14 cellular contexts compared by ENCODE assay signal in the genomic region with DNA sequence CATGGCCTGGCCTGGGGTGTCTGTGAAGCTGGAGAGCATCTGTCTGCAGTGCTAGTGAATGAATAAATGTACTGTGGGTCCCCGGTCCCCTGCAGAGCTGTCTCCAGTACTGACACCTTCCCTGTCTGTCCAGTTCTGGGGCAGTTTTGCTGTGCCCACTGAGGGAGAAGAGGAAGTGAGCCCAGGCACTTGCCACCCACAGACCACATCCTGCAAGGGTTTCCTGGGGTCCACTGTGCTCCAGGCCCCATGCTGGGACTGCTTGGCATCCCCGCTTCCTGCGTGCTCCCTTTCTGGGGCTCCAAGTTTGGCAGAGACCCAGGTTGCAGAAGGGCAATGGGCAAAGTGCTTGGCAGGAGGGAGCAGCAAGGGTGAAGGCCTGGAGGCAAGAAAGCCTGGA. TPM values are rescaled to one million over a fixed set of nuclear protein-coding genes. Genes with fewer than 3 reads are reported as not detected.
DNase-seq lines count a peak whose midpoint lies in the region; ATAC-seq and TF ChIP-seq lines count a peak whose summit lies in the region.
"Had no signal": no experiment of that assay in that cellular context is flagged by ENCODE, and none has a peak within 500 bp of the region (broad histone marks: within the 10 kb centered on the region; RNA-seq: fewer than 3 reads in every experiment).

No MANE protein-coding gene starts in this region.

- no peaks in the 10 kb centered on the region for H3K23me2 ChIP-seq in H9 (ENCODE audit: insufficient read length, low read depth, low read length, poor library complexity, severe bottlenecking)

- no peak overlapping the region for H3K9ac ChIP-seq in H9 (ENCODE audit: extremely low read depth, insufficient read length, low read length)

- no peak overlapping the region for H2BK15ac ChIP-seq in H9 (ENCODE audit: low read depth, low read length)

- no peak overlapping the region for H4K91ac ChIP-seq in H9 (ENCODE audit: insufficient read length, low read depth, low read length)

- H3K27ac ChIP-seq in H9 (ENCODE audit: insufficient read length, low read depth, low read length) = no peak overlapping the region
- H3K27ac ChIP-seq: 22Rv1, cardiac muscle cell had no signal

- no peak overlapping the region for H3K4me3 Mint-ChIP-seq in T-cell
- no peak overlapping the region for H3K4me3 Mint-ChIP-seq in nephron
- no peak overlapping the region for H3K4me3 Mint-ChIP-seq in H9
- H3K4me3 Mint-ChIP-seq in activated T-helper 2 cell treated with anti-CD3 and anti-CD28 coated beads, Interferon-gamma antibody, Interleukin-2, Interleukin-4, amounts not matched to agents 10 μg/mL and 5 μg/mL and 100 μg/mL, durations not matched to agents 14 hours and 24 hours and 36 hours (ENCODE audit: low read depth) = no peak overlapping the region

- H3K14ac ChIP-seq in H9 (ENCODE audit: insufficient read depth, low read length) = no peak overlapping the region

- H3K4me1 Mint-ChIP-seq in T-cell = peaks cover 17 to 22% (median 21%) of the 10 kb centered on the region in 3 donors
- peaks cover 23% of the 10 kb centered on the region for H3K4me1 Mint-ChIP-seq in nephron
- H3K4me1 Mint-ChIP-seq in H9 = peaks cover 21 to 35% of the 10 kb centered on the region in 2 experiments
- H3K4me1 Mint-ChIP-seq in activated T-helper 2 cell treated with anti-CD3 and anti-CD28 coated beads, Interferon-gamma antibody, Interleukin-2, Interleukin-4, amounts not matched to agents 10 μg/mL and 5 μg/mL and 100 μg/mL, durations not matched to agents 14 hours and 24 hours and 36 hours (ENCODE audit: low read depth) = peaks cover 10% of the 10 kb centered on the region

- no peak overlapping the region for H3K23ac ChIP-seq in H9 (ENCODE audit: insufficient read length, low read depth, low read length)

- no peak overlapping the region for H3K4me2 ChIP-seq in H9 (ENCODE audit: insufficient read depth, insufficient read length, low read length)

- DNase-seq in SIG-M5 treated with dmso at 0.1 percent for 504 hours (lab: John Stamatoyannopoulos, UW; ENCODE audit: unreplicated experiment) (peak; percentile 42), SIG-M5 (lab: John Stamatoyannopoulos, UW) (no peak), GM20000 (ENCODE audit: low spot score) (peak; percentile 44), T-cell (peak in 2 of 34 experiments; percentile 3 to 13), H9 (no peak), iPS-NIHi7 (ENCODE audit: extremely low spot score) (no peak)
- DNase-seq in activated T-helper 2 cell treated with anti-CD3 and anti-CD28 coated beads, Interferon-gamma antibody, Interleukin-2, Interleukin-4, amounts not matched to agents 10 μg/mL and 5 μg/mL and 100 μg/mL, durations not matched to agents 14 hours and 24 hours and 36 hours (ENCODE audit: low spot score) = no peak
- DNase-seq: activated effector memory CD4-positive, alpha-beta T cell treated with Interleukin-2 at 50 U/mL for 16 hours; NCI-H187; NCI-H748 treated with DMSO at 0.1 percent for 48 hours had no signal

- no CpG with 5 or more reads among the region's 3 CpGs for WGBS in H9 (ENCODE audit: extremely low coverage, insufficient read length, low lambda C conversion rate)

- H2BK120ac ChIP-seq in H9 (ENCODE audit: low read depth, low read length, poor library complexity, severe bottlenecking) = no peak overlapping the region

- H3T11ph ChIP-seq in H9 (ENCODE audit: low read length) = no peak overlapping the region

- H3K27ac Mint-ChIP-seq in T-cell (peak overlapping the region; percentile 50 to 74), nephron (peak overlapping the region in 2 of 3 experiments; percentile 14 to 30), H9 (no peak overlapping the region)
- no peak overlapping the region for H3K27ac Mint-ChIP-seq in activated T-helper 2 cell treated with anti-CD3 and anti-CD28 coated beads, Interferon-gamma antibody, Interleukin-2, Interleukin-4, amounts not matched to agents 10 μg/mL and 5 μg/mL and 100 μg/mL, durations not matched to agents 14 hours and 24 hours and 36 hours

- H3K79me1 ChIP-seq in H9 (ENCODE audit: insufficient read depth, low read depth, low read length, poor library complexity, severe bottlenecking) = no peaks in the 10 kb centered on the region

- H3K36me3 Mint-ChIP-seq in T-cell (no peaks in the 10 kb centered on the region), nephron (ENCODE audit: low read depth) (no peaks in the 10 kb centered on the region), H9 (ENCODE audit: insufficient read depth in 1 of 3, low read depth in 3 of 3) (no peaks in the 10 kb centered on the region; a peak in 1 of 7 replicates)
- H3K36me3 Mint-ChIP-seq in activated T-helper 2 cell treated with anti-CD3 and anti-CD28 coated beads, Interferon-gamma antibody, Interleukin-2, Interleukin-4, amounts not matched to agents 10 μg/mL and 5 μg/mL and 100 μg/mL, durations not matched to agents 14 hours and 24 hours and 36 hours (ENCODE audit: low read depth) = no peaks in the 10 kb centered on the region

- ATAC-seq in T-cell (replicated peaks in 1 of 4) = no peak
- ATAC-seq: left lobe of liver had no signal

- H3K27me3 Mint-ChIP-seq in T-cell (no peaks in the 10 kb centered on the region), nephron (ENCODE audit: low read depth) (peaks cover 36% of the 10 kb centered on the region), H9 (ENCODE audit: low read depth) (peaks cover 10% of the 10 kb centered on the region; the same call in 1 of the 2 replicates)
- no peaks in the 10 kb centered on the region for H3K27me3 Mint-ChIP-seq in activated T-helper 2 cell treated with anti-CD3 and anti-CD28 coated beads, Interferon-gamma antibody, Interleukin-2, Interleukin-4, amounts not matched to agents 10 μg/mL and 5 μg/mL and 100 μg/mL, durations not matched to agents 14 hours and 24 hours and 36 hours (ENCODE audit: low read depth)

- H3K4ac ChIP-seq in H9 (ENCODE audit: low read depth, low read length) = no peak overlapping the region

- H2BK5ac ChIP-seq in H9 (ENCODE audit: insufficient read length, low read length) = no peak overlapping the region

- no peak overlapping the region for H2BK12ac ChIP-seq in H9 (ENCODE audit: insufficient read length, low read depth, low read length)

- H2AFZ ChIP-seq in H9 (ENCODE audit: low read length) = no peak overlapping the region

- no peaks in the 10 kb centered on the region for H3K27me3 ChIP-seq in H9 (ENCODE audit: insufficient read depth, low read length)

- H2BK20ac ChIP-seq in H9 (ENCODE audit: low read depth, low read length, poor library complexity, severe bottlenecking) = no peak overlapping the region

- no peak overlapping the region for H2AK5ac ChIP-seq in H9 (ENCODE audit: insufficient read length, low read length)

- H3K18ac ChIP-seq in H9 (ENCODE audit: insufficient read length, low read depth, low read length) = no peak overlapping the region

- POLR2A ChIA-PET in T-cell (lab: Charles Lee) = interaction anchor here in 1 of 2 donors (0.6 kb wide), 1 partner anchor 10 kb away, joined by 3 read pairs; no protein-coding TSS in a partner anchor

- intact Hi-C loops in activated T-helper 2 cell treated with anti-CD3 and anti-CD28 coated beads, Interferon-gamma antibody, Interleukin-2, Interleukin-4, amounts not matched to agents 10 μg/mL and 5 μg/mL and 100 μg/mL, durations not matched to agents 14 hours and 24 hours and 36 hours (cut with micrococcal nuclease) = no loop called here

- CTCF ChIA-PET in T-cell (lab: Charles Lee) = no interaction called here

- H4K20me1 ChIP-seq in H9 (ENCODE audit: control insufficient read depth, insufficient read depth, insufficient read length) = no peaks in the 10 kb centered on the region

- no peaks in the 10 kb centered on the region for H3K79me2 ChIP-seq in H9 (ENCODE audit: insufficient read depth, low read length)

- no peaks in the 10 kb centered on the region for H3K4me1 ChIP-seq in H9 (ENCODE audit: insufficient read depth, low read length)

- no peaks in the 10 kb centered on the region for H3K9me3 Mint-ChIP-seq in T-cell
- no peaks in the 10 kb centered on the region for H3K9me3 Mint-ChIP-seq in nephron
- H3K9me3 Mint-ChIP-seq in H9 = no peaks in the 10 kb centered on the region
- H3K9me3 Mint-ChIP-seq in activated T-helper 2 cell treated with anti-CD3 and anti-CD28 coated beads, Interferon-gamma antibody, Interleukin-2, Interleukin-4, amounts not matched to agents 10 μg/mL and 5 μg/mL and 100 μg/mL, durations not matched to agents 14 hours and 24 hours and 36 hours = no peaks in the 10 kb centered on the region

- H3K56ac ChIP-seq in H9 (ENCODE audit: insufficient read length, low read depth, low read length) = no peak overlapping the region

- TF ChIP-seq CTCF in GM20000 (IDR thresholded peaks at IDR 0.05; ENCODE audit: extremely low read depth, missing control alignments) = no peak
- no peak for TF ChIP-seq CTCF in nephron (IDR thresholded peaks at IDR 0.05; ENCODE audit: unreplicated experiment in 3 of 3)
- no peak for TF ChIP-seq CTCF in H9 (conservative IDR thresholded peaks at IDR 0.05)

- H4K8ac ChIP-seq in H9 (replicated peaks; ENCODE audit: insufficient read length, low read depth, low read length) = no peak overlapping the region

- H3K9me3 ChIP-seq in H9 (ENCODE audit: control insufficient read depth, low read depth, low read length) = no peaks in the 10 kb centered on the region

- H4K5ac ChIP-seq in H9 (ENCODE audit: insufficient read length, low read depth, low read length) = no peak overlapping the region

RNA-seq across cellular contexts. Expression of a gene that starts 4.9 kb away (rescaled TPM):
- total RNA-seq in T-cell = 10 to 100 TPM; 49.3 to 72.5 (median 63.6) TPM
- total RNA-seq in H9 (2021) = 70.8 and 72.6 TPM in 2 replicates
- total RNA-seq in activated T-helper 2 cell treated with anti-CD3 and anti-CD28 coated beads, Interferon-gamma antibody, Interleukin-2, Interleukin-4, amounts not matched to agents 10 μg/mL and 5 μg/mL and 100 μg/mL, durations not matched to agents 14 hours and 24 hours and 36 hours = 55.1 and 55.8 TPM in 2 replicates

Comparison
In these comparisons a context has a peak if more than half of its experiments do, and no peak if none do; other contexts are left out.
1. DNase-seq: peak in SIG-M5 treated with dmso at 0.1 percent for 504 hours (single experiment) and GM20000 (single experiment); none in SIG-M5 (single experiment), H9 (single experiment), activated T-helper 2 cell treated with anti-CD3 and anti-CD28 coated beads, Interferon-gamma antibody, Interleukin-2, Interleukin-4, amounts not matched to agents 10 μg/mL and 5 μg/mL and 100 μg/mL, durations not matched to agents 14 hours and 24 hours and 36 hours (single experiment) and iPS-NIHi7 (single experiment).
2. H3K27ac Mint-ChIP-seq: peak in T-cell (2 of 2) and nephron (2 of 3); none in H9 (0 of 3) and activated T-helper 2 cell treated with anti-CD3 and anti-CD28 coated beads, Interferon-gamma antibody, Interleukin-2, Interleukin-4, amounts not matched to agents 10 μg/mL and 5 μg/mL and 100 μg/mL, durations not matched to agents 14 hours and 24 hours and 36 hours (single experiment).